Comparison of ENCODE assay signal across 29 cellular contexts in genomic region chr1:64798857-64799256, GRCh38.
"Had no signal": no experiment of that assay in that cellular context is flagged by ENCODE, and none has a peak within 500 bp of the region (broad histone marks: within the 10 kb centered on the region; RNA-seq: fewer than 3 reads in every experiment).

No MANE protein-coding gene starts in this region.

- H3K27ac ChIP-seq: neural progenitor cell, ovary, parathyroid adenoma, psoas muscle, right lobe of liver, sigmoid colon, spleen, suprapubic skin, testis, tibial artery, upper lobe of left lung, vagina had no signal

- DNase-seq: natural killer cell; occipital lobe; ovary; posterior cingulate gyrus; psoas muscle; right cardiac atrium; right lobe of liver; sigmoid colon; spleen; stimulated activated CD4-positive, alpha-beta T cell treated with anti-CD3 and anti-CD28 coated beads, Interleukin-12 subunit alpha, Interleukin-12 subunit beta, amount 100 ng/mL, for 4 hours; stimulated activated CD4-positive, alpha-beta T cell treated with anti-CD3 and anti-CD28 coated beads, Interleukin-1b, Interleukin-23, amount 100 ng/mL, for 48 hours; stimulated activated CD4-positive, alpha-beta T cell treated with anti-CD3 and anti-CD28 coated beads, Interleukin-4, amount 100 ng/mL, for 1 hour; stimulated activated CD4-positive, alpha-beta T cell treated with anti-CD3 and anti-CD28 coated beads, Interleukin-4, amount 100 ng/mL, for 4 hours; stimulated activated CD8-positive, alpha-beta memory T cell treated with anti-CD3 and anti-CD28 coated beads, Interleukin-4, amount 100 ng/mL, for 48 hours; stimulated activated naive CD4-positive, alpha-beta T cell; stimulated activated naive CD8-positive, alpha-beta T cell treated with anti-CD3 and anti-CD28 coated beads, Interleukin-15, amount 100 ng/mL, for 72 hours; stimulated activated naive CD8-positive, alpha-beta T cell treated with anti-CD3 and anti-CD28 coated beads, Interleukin-15, Interleukin-2, amounts not matched to agents 100 U/mL and 50 U/mL, for 24 hours; substantia nigra; testis; tibial artery; trophoblast cell; upper lobe of left lung had no signal

- H3K27me3 ChIP-seq: neural progenitor cell, ovary, right lobe of liver, sigmoid colon, spleen, suprapubic skin, testis, tibial artery, upper lobe of left lung, vagina had no signal

- ATAC-seq: natural killer cell; psoas muscle; right cardiac atrium; right lobe of liver; stimulated activated memory B cell treated with anti-CD40 and anti-IgM and Interleukin-4, amounts not matched to agents 10 μg/mL and 1 μg/mL and 100 μg/mL, for 72 hours; stimulated activated naive CD8-positive, alpha-beta T cell treated with anti-CD3 and anti-CD28 coated beads, Interleukin-15, amount 100 ng/mL, for 72 hours; stimulated activated naive CD8-positive, alpha-beta T cell treated with anti-CD3 and anti-CD28 coated beads, Interleukin-15, Interleukin-2, amounts not matched to agents 100 U/mL and 50 U/mL, for 24 hours had no signal

- H3K4me3 ChIP-seq: neural progenitor cell, ovary, psoas muscle, right lobe of liver, sigmoid colon, smooth muscle cell, spleen, suprapubic skin, testis, tibial artery, upper lobe of left lung, vagina had no signal

- FAIRE-seq: urothelium cell line had no signal

- H3K9me3 ChIP-seq: ovary, psoas muscle, right lobe of liver, sigmoid colon, suprapubic skin, testis, tibial artery, upper lobe of left lung, vagina had no signal

- H3K36me3 ChIP-seq: ovary, right lobe of liver, sigmoid colon, spleen, suprapubic skin, tibial artery, upper lobe of left lung, vagina had no signal

- H3K4me1 ChIP-seq: neural progenitor cell, parathyroid adenoma, psoas muscle, right lobe of liver, sigmoid colon, spleen, suprapubic skin, testis, tibial artery, upper lobe of left lung, vagina had no signal
